Comparison of ENCODE assay signal across 34 cellular contexts in genomic region chr2:50049237-50049636, GRCh38.
"Had no signal": no experiment of that assay in that cellular context is flagged by ENCODE, and none has a peak within 500 bp of the region (broad histone marks: within the 10 kb centered on the region; RNA-seq: fewer than 3 reads in every experiment).

No MANE protein-coding gene starts in this region.

- H3K9me3 ChIP-seq: MG63 had no signal

- H3K4me2 ChIP-seq: KMS-11 had no signal

- H3K27me3 ChIP-seq: MG63 had no signal

- H3K36me3 ChIP-seq: MG63 had no signal

- H3K27ac ChIP-seq: KMS-11 had no signal

- H3K9ac ChIP-seq: KMS-11 had no signal

- H3K4me3 ChIP-seq: MG63 had no signal

- DNase-seq: Karpas-422, Kasumi-1, KG1, MG63, MM.1S, MV-4-11, NCI-H1048, NCI-H1092 treated with DMSO at 0.1 percent for 48 hours, NCI-H1105, NCI-H1105 treated with DMSO at 0.1 percent for 48 hours, NCI-H1417, NCI-H1417 treated with DMSO at 0.1 percent for 48 hours, NCI-H1436, NCI-H1436 treated with DMSO at 0.1 percent for 48 hours, NCI-H146, NCI-H1694, NCI-H1694 treated with DMSO at 0.1 percent for 48 hours, NCI-H187, NCI-H187 treated with DMSO at 0.1 percent for 48 hours, NCI-H1930, NCI-H2029, NCI-H2029 treated with DMSO at 0.1 percent for 48 hours, NCI-H2081, NCI-H2081 treated with DMSO at 0.1 percent for 48 hours, NCI-H2107, NCI-H2171, NCI-H2171 treated with DMSO at 0.1 percent for 48 hours, NCI-H2227 treated with DMSO at 0.1 percent for 48 hours, NCI-H226, NCI-H345, NCI-H446, NCI-H446 treated with DMSO at 0.1 percent for 48 hours, NCI-H510A had no signal
